ENCODE assay signal across 13 cellular contexts in the genomic region with DNA sequence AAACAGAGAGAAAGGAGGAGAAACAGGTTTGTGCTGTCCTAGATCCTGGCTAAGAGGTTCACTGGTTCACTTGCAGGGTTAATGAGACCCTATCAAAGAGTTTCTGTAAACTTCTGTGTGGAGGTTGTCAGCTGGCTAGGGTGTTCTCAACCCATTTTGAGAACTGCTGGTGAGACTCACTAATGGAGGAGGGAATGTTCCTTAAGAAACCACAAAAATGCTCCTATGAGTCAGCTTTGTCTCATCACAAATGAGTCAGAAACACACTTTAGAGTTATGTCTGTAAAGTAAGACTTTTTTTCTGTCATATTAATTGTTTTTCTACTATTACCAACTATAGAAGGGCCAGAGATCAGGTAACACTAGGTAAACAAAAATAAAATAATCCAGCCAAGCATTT.
DNase-seq lines count a peak whose midpoint lies in the region; ATAC-seq and TF ChIP-seq lines count a peak whose summit lies in the region.
"Had no signal": no experiment of that assay in that cellular context is flagged by ENCODE, and none has a peak within 500 bp of the region (broad histone marks: within the 10 kb centered on the region; RNA-seq: fewer than 3 reads in every experiment).

No MANE protein-coding gene starts in this region.

- TF ChIP-seq CTCF in AG10803 (conservative IDR thresholded peaks at IDR 0.05; ENCODE audit: low read length) = no peak
- no peak for TF ChIP-seq CTCF in foreskin fibroblast (IDR thresholded peaks at IDR 0.05; ENCODE audit: low read depth, low read length)

- POLR2A ChIA-PET in activated CD4-positive, alpha-beta memory T cell treated with anti-CD3 and anti-CD28 coated beads for 36 hours (lab: Charles Lee) = no interaction called here

- peak; percentile 80 for DNase-seq in AG10803 (ENCODE audit: low read depth)
- peak; percentile 45 for DNase-seq in NCI-H69 (lab: John Stamatoyannopoulos, UW)
- peak; percentile 81 to 86 for DNase-seq in foreskin fibroblast
- DNase-seq in activated CD4-positive, alpha-beta memory T cell treated with anti-CD3 and anti-CD28 coated beads for 36 hours = no peak
- no peak for DNase-seq in GDM1 (lab: John Stamatoyannopoulos, UW)
- no peak for DNase-seq in GM19238 (ENCODE audit: insufficient read length, low spot score)
- no peak for DNase-seq in stimulated activated CD4-positive, alpha-beta T cell treated with anti-CD3 and anti-CD28 coated beads, Interleukin-12 subunit alpha, Interleukin-12 subunit beta, amount 100 ng/mL, for 4 hours
- DNase-seq: activated naive CD8-positive, alpha-beta T cell treated with anti-CD3 and anti-CD28 coated beads, Interleukin-2, amount 10 ng/mL, durations not matched to agents 7 days and 5 days; GF-D8; NCI-H510A had no signal

- CTCF ChIA-PET in activated CD4-positive, alpha-beta memory T cell treated with anti-CD3 and anti-CD28 coated beads for 36 hours (lab: Charles Lee) = no interaction called here

- H3K9me3 Mint-ChIP-seq in activated CD4-positive, alpha-beta memory T cell treated with anti-CD3 and anti-CD28 coated beads for 36 hours = peaks cover 20% of the 10 kb centered on the region
- H3K9me3 Mint-ChIP-seq: nephron had no signal

- H3K36me3 Mint-ChIP-seq in activated CD4-positive, alpha-beta memory T cell treated with anti-CD3 and anti-CD28 coated beads for 36 hours = no peaks in the 10 kb centered on the region
- H3K36me3 Mint-ChIP-seq: activated naive CD8-positive, alpha-beta T cell treated with anti-CD3 and anti-CD28 coated beads, Interleukin-2, amount 10 ng/mL, durations not matched to agents 7 days and 5 days had no signal

- no peak overlapping the region for H3K4me3 Mint-ChIP-seq in activated CD4-positive, alpha-beta memory T cell treated with anti-CD3 and anti-CD28 coated beads for 36 hours
- H3K4me3 Mint-ChIP-seq: activated naive CD8-positive, alpha-beta T cell treated with anti-CD3 and anti-CD28 coated beads, Interleukin-2, amount 10 ng/mL, durations not matched to agents 7 days and 5 days; nephron had no signal

- H3K27me3 Mint-ChIP-seq in activated CD4-positive, alpha-beta memory T cell treated with anti-CD3 and anti-CD28 coated beads for 36 hours = no peaks in the 10 kb centered on the region
- H3K27me3 Mint-ChIP-seq: activated naive CD8-positive, alpha-beta T cell treated with anti-CD3 and anti-CD28 coated beads, Interleukin-2, amount 10 ng/mL, durations not matched to agents 7 days and 5 days had no signal

- intact Hi-C loops in activated CD4-positive, alpha-beta memory T cell treated with anti-CD3 and anti-CD28 coated beads for 36 hours (cut with micrococcal nuclease) = no loop called here

- H3K27ac Mint-ChIP-seq in activated CD4-positive, alpha-beta memory T cell treated with anti-CD3 and anti-CD28 coated beads for 36 hours = no peak overlapping the region
- H3K27ac Mint-ChIP-seq: activated naive CD8-positive, alpha-beta T cell treated with anti-CD3 and anti-CD28 coated beads, Interleukin-2, amount 10 ng/mL, durations not matched to agents 7 days and 5 days; nephron had no signal

- no peaks in the 10 kb centered on the region for H3K4me1 Mint-ChIP-seq in activated CD4-positive, alpha-beta memory T cell treated with anti-CD3 and anti-CD28 coated beads for 36 hours (ENCODE audit: low read depth)
- H3K4me1 Mint-ChIP-seq: activated naive CD8-positive, alpha-beta T cell treated with anti-CD3 and anti-CD28 coated beads, Interleukin-2, amount 10 ng/mL, durations not matched to agents 7 days and 5 days; nephron had no signal

- no peak overlapping the region for H3K4me3 ChIP-seq in AG10803 (ENCODE audit: low read length)
- H3K4me3 ChIP-seq in foreskin fibroblast (ENCODE audit: low read depth in 1 of 2, low read length in 2 of 2) = no peak overlapping the region
- H3K4me3 ChIP-seq: suprapubic skin had no signal

- peak; percentile 96 for ATAC-seq in HG02610 (IDR thresholded peaks at IDR 0.05; ENCODE audit: unreplicated experiment)

Comparison
In these comparisons a context has a peak if more than half of its experiments do, and no peak if none do; other contexts are left out.
1. DNase-seq: peak in AG10803 (single experiment), NCI-H69 (single experiment) and foreskin fibroblast (2 of 2); none in activated CD4-positive, alpha-beta memory T cell treated with anti-CD3 and anti-CD28 coated beads for 36 hours (single experiment), GDM1 (single experiment), GM19238 (single experiment) and stimulated activated CD4-positive, alpha-beta T cell treated with anti-CD3 and anti-CD28 coated beads, Interleukin-12 subunit alpha, Interleukin-12 subunit beta, amount 100 ng/mL, for 4 hours (single experiment).